ENCODE assay signal across 27 cellular contexts in genomic region chr19:27858981-27859581, GRCh38.
DNase-seq lines count a peak whose midpoint lies in the region; ATAC-seq and TF ChIP-seq lines count a peak whose summit lies in the region.
"Had no signal": no experiment of that assay in that cellular context is flagged by ENCODE, and none has a peak within 500 bp of the region (broad histone marks: within the 10 kb centered on the region; RNA-seq: fewer than 3 reads in every experiment).

No MANE protein-coding gene starts in this region.

- peaks cover 25% of the 10 kb centered on the region for H3K36me3 Mint-ChIP-seq in endothelial cell (ENCODE audit: low read depth, unreplicated experiment)
- no peaks in the 10 kb centered on the region for H3K36me3 Mint-ChIP-seq in activated CD8-positive, alpha-beta memory T cell treated with anti-CD3 and anti-CD28 coated beads, Interleukin-2, amount 10 ng/mL, durations not matched to agents 7 days and 5 days
- H3K36me3 Mint-ChIP-seq: IgD-negative memory B cell had no signal

- DNase-seq in NCI-H82 (lab: John Stamatoyannopoulos, UW): peak; percentile 15
- DNase-seq in NCI-H82 treated with DMSO at 0.1 percent for 48 hours (lab: John Stamatoyannopoulos, UW; ENCODE audit: unreplicated experiment): no peak
- peak; percentile 30 for DNase-seq in NCI-H2029 treated with DMSO at 0.1 percent for 48 hours (lab: John Stamatoyannopoulos, UW)
- DNase-seq in endothelial cell (ENCODE audit: low spot score): no peak
- no peak for DNase-seq in activated CD8-positive, alpha-beta memory T cell treated with anti-CD3 and anti-CD28 coated beads, Interleukin-2, amount 10 ng/mL, durations not matched to agents 7 days and 5 days
- no peak for DNase-seq in NCI-H1417 (lab: John Stamatoyannopoulos, UW)
- DNase-seq: 8988T; AML-193; C1 segment of cervical spinal cord; Calu3; CD8-positive, alpha-beta T cell; DMS153; Karpas-422; MG63; NCI-H1092; NCI-H1436 treated with DMSO at 0.1 percent for 48 hours; NCI-H1930; NCI-H2171; NCI-H345; NCI-H524; NCI-H774; RPMI8226; SHP77; SK-N-SH; T-cell had no signal

- no peak for TF ChIP-seq CTCF in endothelial cell (IDR thresholded peaks at IDR 0.05; ENCODE audit: unreplicated experiment)

- peak overlapping the region; percentile 3 for H3K27ac Mint-ChIP-seq in endothelial cell (ENCODE audit: unreplicated experiment)
- no peak overlapping the region for H3K27ac Mint-ChIP-seq in activated CD8-positive, alpha-beta memory T cell treated with anti-CD3 and anti-CD28 coated beads, Interleukin-2, amount 10 ng/mL, durations not matched to agents 7 days and 5 days
- H3K27ac Mint-ChIP-seq: CD8-positive, alpha-beta T cell; IgD-negative memory B cell; T-cell had no signal

- no peak for ATAC-seq in activated CD8-positive, alpha-beta memory T cell treated with anti-CD3 and anti-CD28 coated beads, Interleukin-2, amount 10 ng/mL, durations not matched to agents 7 days and 5 days
- ATAC-seq in GM21825 (IDR thresholded peaks at IDR 0.05; ENCODE audit: unreplicated experiment): no peak
- ATAC-seq: CD8-positive, alpha-beta T cell; T-cell had no signal

- CTCF ChIA-PET in activated CD8-positive, alpha-beta memory T cell treated with anti-CD3 and anti-CD28 coated beads, Interleukin-2, amount 10 ng/mL, durations not matched to agents 7 days and 5 days (lab: Charles Lee): no interaction called here

- peaks cover 60% of the 10 kb centered on the region for H3K9me3 Mint-ChIP-seq in endothelial cell (ENCODE audit: unreplicated experiment)
- peaks cover 32% of the 10 kb centered on the region for H3K9me3 Mint-ChIP-seq in activated CD8-positive, alpha-beta memory T cell treated with anti-CD3 and anti-CD28 coated beads, Interleukin-2, amount 10 ng/mL, durations not matched to agents 7 days and 5 days (ENCODE audit: low read depth)

- peak overlapping the region; percentile 18 for H3K4me3 Mint-ChIP-seq in endothelial cell (ENCODE audit: unreplicated experiment)
- H3K4me3 Mint-ChIP-seq in activated CD8-positive, alpha-beta memory T cell treated with anti-CD3 and anti-CD28 coated beads, Interleukin-2, amount 10 ng/mL, durations not matched to agents 7 days and 5 days: no peak overlapping the region
- H3K4me3 Mint-ChIP-seq: CD8-positive, alpha-beta T cell; T-cell had no signal

- no peaks in the 10 kb centered on the region for H3K4me1 Mint-ChIP-seq in endothelial cell (ENCODE audit: unreplicated experiment)
- no peaks in the 10 kb centered on the region for H3K4me1 Mint-ChIP-seq in activated CD8-positive, alpha-beta memory T cell treated with anti-CD3 and anti-CD28 coated beads, Interleukin-2, amount 10 ng/mL, durations not matched to agents 7 days and 5 days
- H3K4me1 Mint-ChIP-seq: IgD-negative memory B cell, T-cell had no signal

- peaks cover 9% of the 10 kb centered on the region for H3K27me3 Mint-ChIP-seq in endothelial cell (ENCODE audit: unreplicated experiment)
- H3K27me3 Mint-ChIP-seq in activated CD8-positive, alpha-beta memory T cell treated with anti-CD3 and anti-CD28 coated beads, Interleukin-2, amount 10 ng/mL, durations not matched to agents 7 days and 5 days: no peaks in the 10 kb centered on the region
- H3K27me3 Mint-ChIP-seq: IgD-negative memory B cell, T-cell had no signal

Comparison
In these comparisons a context has a peak if more than half of its experiments do, and no peak if none do; other contexts are left out.
1. DNase-seq: peak in NCI-H82 (single experiment) and NCI-H2029 treated with DMSO at 0.1 percent for 48 hours (single experiment); none in NCI-H82 treated with DMSO at 0.1 percent for 48 hours (single experiment), endothelial cell (single experiment), activated CD8-positive, alpha-beta memory T cell treated with anti-CD3 and anti-CD28 coated beads, Interleukin-2, amount 10 ng/mL, durations not matched to agents 7 days and 5 days (single experiment) and NCI-H1417 (0 of 3).